8 cellular contexts compared by ENCODE assay signal in the genomic region with DNA sequence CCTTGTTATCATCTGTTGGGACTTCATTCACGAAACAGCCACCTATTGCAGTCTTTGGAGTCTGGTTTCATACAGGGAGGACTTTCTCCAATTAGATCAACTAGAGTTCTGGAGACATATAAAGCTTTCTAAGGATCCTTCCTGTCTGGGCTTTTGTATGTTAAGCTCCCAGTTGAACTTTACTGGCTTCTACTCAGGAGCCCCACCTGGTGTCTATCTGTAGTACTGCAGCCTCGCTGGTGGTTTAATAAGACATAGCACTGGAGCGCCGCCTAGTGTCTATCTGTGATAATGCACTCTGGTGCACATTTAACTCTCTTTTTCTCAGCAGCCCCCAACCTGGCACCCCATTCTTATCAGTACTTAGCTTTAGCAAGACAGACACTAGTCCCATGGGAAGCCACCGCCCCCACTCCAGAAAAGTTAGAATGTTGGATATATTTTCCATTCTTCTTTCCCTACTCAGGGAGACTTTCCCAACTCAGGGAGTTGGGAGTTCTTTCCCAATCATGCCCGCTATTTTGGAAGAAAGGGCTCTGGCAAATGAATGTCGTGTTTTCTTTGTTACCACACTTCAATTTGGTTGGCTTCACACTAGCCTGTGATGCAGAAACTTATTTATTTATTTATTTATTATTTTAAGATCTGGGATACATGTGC. TPM values are rescaled to one million over a fixed set of nuclear protein-coding genes. Genes with fewer than 3 reads are reported as not detected.
DNase-seq lines count a peak whose midpoint lies in the region; ATAC-seq, FAIRE-seq and TF ChIP-seq lines count a peak whose summit lies in the region.

No MANE protein-coding gene starts in this region.

- WGBS in hepatocyte (ENCODE audit: low lambda C conversion rate, missing lambda C conversion rate): 20% methylated on average over 7 of the region's 7 CpGs

- no peaks in the 10 kb centered on the region for H3K4me1 ChIP-seq in astrocyte (ENCODE audit: insufficient read depth, low read length)
- no peaks in the 10 kb centered on the region for H3K4me1 ChIP-seq in hepatocyte (ENCODE audit: insufficient read depth)

- H3K36me3 Mint-ChIP-seq in astrocyte (ENCODE audit: low read depth, unreplicated experiment): no peaks in the 10 kb centered on the region

- H3K4me3 Mint-ChIP-seq in astrocyte (ENCODE audit: unreplicated experiment): no peak overlapping the region

- DNase-seq in C1 segment of cervical spinal cord (lab: John Stamatoyannopoulos, UW) (peak in 8 of 14 donors; percentile 6 to 60 (median 19)), NCI-H146 (lab: John Stamatoyannopoulos, UW) (peak; percentile 64), T-helper 9 cell (peak; percentile 95), astrocyte (ENCODE audit: low read depth) (peak; percentile 31), hepatocyte (ENCODE audit: low spot score) (peak; percentile 86), OCI-M2 (lab: John Stamatoyannopoulos, UW; ENCODE audit: unreplicated experiment) (no peak)
- peak; percentile 62 to 84 for DNase-seq in stimulated activated CD4-positive, alpha-beta T cell treated with anti-CD3 and anti-CD28 coated beads, Interleukin-12 subunit alpha, Interleukin-12 subunit beta, amount 100 ng/mL, for 24 hours (ENCODE audit: low read depth in 2 of 2)

- H3K27ac ChIP-seq in astrocyte (ENCODE audit: low read depth, low read length) (no peak overlapping the region), hepatocyte (no peak overlapping the region)

- H3K79me2 ChIP-seq in astrocyte (ENCODE audit: insufficient read depth, low read length) (no peaks in the 10 kb centered on the region), hepatocyte (no peaks in the 10 kb centered on the region)

- peak; percentile 91 for ATAC-seq in GM19395 (IDR thresholded peaks at IDR 0.05; ENCODE audit: unreplicated experiment)

- FAIRE-seq in astrocyte (lab: Jason Lieb, UNC): peak; percentile 100

- H3K4me2 ChIP-seq in astrocyte (ENCODE audit: low read length) (no peak overlapping the region), hepatocyte (no peak overlapping the region)

- no peak overlapping the region for H3K27ac Mint-ChIP-seq in astrocyte (ENCODE audit: unreplicated experiment)

- H3K36me3 ChIP-seq in astrocyte (ENCODE audit: insufficient read depth, low read length) (no peaks in the 10 kb centered on the region), hepatocyte (replicated peaks; ENCODE audit: insufficient read depth, low read depth) (no peaks in the 10 kb centered on the region)

- H3K27me3 ChIP-seq in astrocyte (ENCODE audit: insufficient read depth, low read length) (peaks cover 6% of the 10 kb centered on the region), hepatocyte (no peaks in the 10 kb centered on the region)

- H3K9me2 ChIP-seq in hepatocyte (replicated peaks; ENCODE audit: insufficient read depth): no peaks in the 10 kb centered on the region

- no peak overlapping the region for H2AFZ ChIP-seq in astrocyte (ENCODE audit: low read depth, low read length)
- H2AFZ ChIP-seq in hepatocyte: no peak overlapping the region

- peak; percentile 98 for TF ChIP-seq CTCF in astrocyte (IDR thresholded peaks at IDR 0.05; ENCODE audit: insufficient read depth, low read depth, low read length)
- TF ChIP-seq CTCF in hepatocyte (IDR thresholded peaks at IDR 0.05; ENCODE audit: poor library complexity): peak; percentile 90

- H4K20me1 ChIP-seq in astrocyte (ENCODE audit: insufficient read depth, low read length): no peaks in the 10 kb centered on the region
- H4K20me1 ChIP-seq in hepatocyte (ENCODE audit: insufficient read depth, poor library complexity, severe bottlenecking): no peaks in the 10 kb centered on the region

- no peak overlapping the region for H3K4me3 ChIP-seq in astrocyte (ENCODE audit: insufficient read depth, low read depth, low read length)
- no peak overlapping the region for H3K4me3 ChIP-seq in hepatocyte

- H3K4me1 Mint-ChIP-seq in astrocyte (ENCODE audit: low read depth, unreplicated experiment): no peaks in the 10 kb centered on the region

- H3K9ac ChIP-seq in astrocyte (ENCODE audit: low read length): no peak overlapping the region

- H3K9me3 ChIP-seq in astrocyte (ENCODE audit: insufficient read depth, low read depth, low read length) (no peaks in the 10 kb centered on the region), hepatocyte (ENCODE audit: low read depth) (no peaks in the 10 kb centered on the region)

- peaks cover 4% of the 10 kb centered on the region for H3K27me3 Mint-ChIP-seq in astrocyte (ENCODE audit: low read depth, unreplicated experiment)

- peaks cover 4% of the 10 kb centered on the region for H3K9me3 Mint-ChIP-seq in astrocyte (ENCODE audit: unreplicated experiment)

RNA-seq across cellular contexts. Expression of a gene that starts 36.9 kb away (rescaled TPM):
- total RNA-seq in astrocyte: 3.3 and 4.1 TPM in 2 replicates
- total RNA-seq in hepatocyte: 1.2 and 2.4 TPM in 2 replicates
- polyA plus RNA-seq in hepatocyte: 2.6 and 3.4 TPM in 2 replicates

RNA-seq across cellular contexts. Expression of a gene that starts 51.4 kb away (rescaled TPM):
- total RNA-seq in astrocyte (14.6 and 17.8 TPM in 2 replicates), hepatocyte (12.2 TPM in 2 replicates)
- 11.2 and 13.0 TPM in 2 replicates for polyA plus RNA-seq in hepatocyte
